In the genomic region with DNA sequence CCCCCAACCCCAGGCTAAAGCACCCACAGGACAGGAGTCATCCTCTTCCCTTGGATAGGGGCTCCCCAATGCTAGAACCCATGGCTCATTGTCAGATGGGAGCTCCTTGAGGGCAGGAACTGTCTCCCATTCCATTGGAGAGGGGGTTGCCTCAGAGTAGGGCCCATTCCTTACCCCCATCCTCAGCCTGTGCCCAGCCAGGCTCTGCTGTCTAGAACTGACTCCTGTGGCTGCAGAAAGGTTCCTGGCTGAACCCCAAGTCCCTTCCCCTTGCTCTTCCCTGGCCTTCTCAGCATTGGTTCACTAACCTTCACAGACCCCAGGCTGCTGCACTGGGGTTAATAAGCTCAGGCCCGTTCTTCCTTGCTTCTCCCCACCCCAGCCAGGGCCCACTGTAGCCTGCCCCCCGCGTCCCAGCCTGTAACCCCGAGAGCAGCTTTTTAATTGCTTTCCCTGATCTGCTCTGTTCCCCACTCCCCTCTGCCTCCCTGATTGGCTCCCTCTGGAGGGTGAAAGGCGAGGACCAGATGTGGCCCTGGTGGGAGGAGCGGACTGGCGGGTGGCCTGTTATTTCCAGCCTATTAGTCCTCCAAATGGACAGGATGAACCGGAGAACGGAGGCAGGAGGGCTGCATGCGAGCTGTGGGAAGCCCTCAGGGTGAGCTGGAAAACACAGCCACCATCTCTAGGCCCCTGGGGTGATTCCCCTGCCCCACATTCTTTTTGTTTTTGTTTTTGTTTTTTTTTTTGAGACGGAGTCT, we compare ENCODE assay signal across 14 cellular contexts. TPM values are rescaled to one million over a fixed set of nuclear protein-coding genes. Genes with fewer than 3 reads are reported as not detected.
DNase-seq lines count a peak whose midpoint lies in the region; TF ChIP-seq lines count a peak whose summit lies in the region.
"Had no signal": no experiment of that assay in that cellular context is flagged by ENCODE, and none has a peak within 500 bp of the region (broad histone marks: within the 10 kb centered on the region; RNA-seq: fewer than 3 reads in every experiment).

No MANE protein-coding gene starts in this region.

- H3K27me3 Mint-ChIP-seq in glutamatergic neuron (ENCODE audit: unreplicated experiment), result peaks cover 1% of the 10 kb centered on the region

- H3K27ac ChIP-seq in neuronal stem cell (replicated peaks; ENCODE audit: low read length) (peak overlapping the region; percentile 20), caudate nucleus (ENCODE audit: low read depth, low read length) (no peak overlapping the region), A673 (ENCODE audit: low read depth, low read length, poor library complexity, severe bottlenecking) (no peak overlapping the region)
- H3K27ac ChIP-seq: thyroid gland had no signal

- H2AK5ac ChIP-seq in neuronal stem cell (ENCODE audit: low read depth, low read length), result peak overlapping the region; percentile 92

- H3K4ac ChIP-seq in neuronal stem cell (ENCODE audit: low read length), result peak overlapping the region; percentile 59

- H3K27ac Mint-ChIP-seq in glutamatergic neuron (ENCODE audit: unreplicated experiment), result no peak overlapping the region
- H3K27ac Mint-ChIP-seq: activated naive CD4-positive, alpha-beta T cell treated with anti-CD3 and anti-CD28 coated beads, Interleukin-2, amount 50 U/mL, for 24 hours; dendritic cell treated with granulocyte-macrophage colony-stimulating factor and Interleukin-4, amounts not matched to agents 40 ng/mL and 50 ng/mL, for 4 days had no signal

- no peak overlapping the region for H4K91ac ChIP-seq in neuronal stem cell (ENCODE audit: low read depth, low read length, poor library complexity)

- no peaks in the 10 kb centered on the region for H3K9me3 ChIP-seq in neuronal stem cell (replicated peaks in 1 of 2; ENCODE audit: control insufficient read depth in 2 of 2, insufficient read depth in 1 of 2, low read depth in 1 of 2, low read length in 2 of 2)
- no peaks in the 10 kb centered on the region for H3K9me3 ChIP-seq in A673 (ENCODE audit: low read depth, low read length, poor library complexity, severe bottlenecking)
- H3K9me3 ChIP-seq: thyroid gland had no signal

- TF ChIP-seq CTCF in GM10248 (IDR thresholded peaks at IDR 0.05; ENCODE audit: control extremely low read depth, extremely low read depth, low read depth, missing control alignments) (no peak), glutamatergic neuron (IDR thresholded peaks at IDR 0.05; ENCODE audit: partially characterized antibody, unreplicated experiment) (no peak), A673 (conservative IDR thresholded peaks at IDR 0.05; ENCODE audit: low read depth, low read length) (no peak)

- CTCF ChIA-PET in GM10248 (lab: Yijun Ruan, JAX) (interaction anchor here (1.1 to 12.6 kb wide), 24 partner anchors 9 to 277 kb away, joined by 3 to 196 read pairs (median 8); a partner anchor contains a TSS), A673 (lab: Charles Lee) (interaction anchor here (0.5 to 1.5 kb wide), 2 partner anchors 12 to 99 kb away, joined by 3 to 7 read pairs; no protein-coding TSS in a partner anchor)

- peak overlapping the region; percentile 78 for H2AFZ ChIP-seq in neuronal stem cell (ENCODE audit: low read length)

- peaks cover 0 to 16% (median 0%) of the 10 kb centered on the region in 3 experiments for H3K27me3 ChIP-seq in neuronal stem cell (ENCODE audit: control insufficient read depth in 3 of 3, insufficient read depth in 3 of 3, low read depth in 1 of 3, low read length in 3 of 3)
- no peaks in the 10 kb centered on the region for H3K27me3 ChIP-seq in A673 (replicated peaks; ENCODE audit: insufficient read depth, low read depth, low read length, poor library complexity)
- H3K27me3 ChIP-seq: thyroid gland had no signal

- H2BK12ac ChIP-seq in neuronal stem cell (ENCODE audit: low read length), result peak overlapping the region; percentile 97

- H3K14ac ChIP-seq in neuronal stem cell (ENCODE audit: low read length), result peak overlapping the region; percentile 85

- H3K36me3 ChIP-seq in neuronal stem cell (replicated peaks in 1 of 2; ENCODE audit: control insufficient read depth in 2 of 2, insufficient read depth in 2 of 2, low read length in 2 of 2) (peaks cover 6 to 11% of the 10 kb centered on the region in 2 donors), A673 (ENCODE audit: insufficient read depth, low read length, poor library complexity, severe bottlenecking) (no peaks in the 10 kb centered on the region)
- H3K36me3 ChIP-seq: thyroid gland had no signal

- POLR2A ChIA-PET in GM10248 (lab: Yijun Ruan, JAX), result interaction anchor here (1.7 kb wide), 1 partner anchor 227 kb away, joined by 11 read pairs; a partner anchor contains a TSS
- POLR2A ChIA-PET in A673 (lab: Charles Lee; ENCODE audit: low non-redundant PET), result no interaction called here

- DNase-seq in GM10248 (ENCODE audit: extremely low spot score) (peak; percentile 17), NCI-H2227 (lab: John Stamatoyannopoulos, UW; ENCODE audit: unreplicated experiment) (peak; percentile 72), glutamatergic neuron (peak; percentile 48), neuronal stem cell (ENCODE audit: low spot score) (peak; percentile 33), caudate nucleus (lab: John Stamatoyannopoulos, UW) (no peak), NCI-H226 (no peak), A673 (ENCODE audit: low spot score) (no peak)
- DNase-seq: activated CD4-positive, alpha-beta T cell treated with anti-CD3 and anti-CD28 coated beads for 48 hours; foreskin melanocyte; NCI-H1092; thyroid gland had no signal

- H3K4me1 ChIP-seq in neuronal stem cell (ENCODE audit: control insufficient read depth in 2 of 2, insufficient read depth in 1 of 2, low read depth in 1 of 2, low read length in 2 of 2) (peaks cover 4 to 20% of the 10 kb centered on the region in 2 donors), A673 (ENCODE audit: insufficient read depth, low read length, poor library complexity, severe bottlenecking) (no peaks in the 10 kb centered on the region)

- H3K4me3 Mint-ChIP-seq in glutamatergic neuron (ENCODE audit: unreplicated experiment), result no peak overlapping the region
- H3K4me3 Mint-ChIP-seq: activated naive CD4-positive, alpha-beta T cell treated with anti-CD3 and anti-CD28 coated beads, Interleukin-2, amount 50 U/mL, for 24 hours; dendritic cell treated with granulocyte-macrophage colony-stimulating factor and Interleukin-4, amounts not matched to agents 40 ng/mL and 50 ng/mL, for 4 days had no signal

- no peak overlapping the region for H3K9ac ChIP-seq in neuronal stem cell (ENCODE audit: low read depth, low read length, poor library complexity)

- H3K4me3 ChIP-seq in neuronal stem cell (ENCODE audit: low read length in 2 of 2) (no peak overlapping the region), A673 (ENCODE audit: low read depth, low read length, poor library complexity, severe bottlenecking) (no peak overlapping the region)
- H3K4me3 ChIP-seq: thyroid gland had no signal

- peak overlapping the region; percentile 39 for H3K23ac ChIP-seq in neuronal stem cell (ENCODE audit: low read depth, low read length, poor library complexity)

- H3K36me3 Mint-ChIP-seq in glutamatergic neuron (ENCODE audit: unreplicated experiment), result no peaks in the 10 kb centered on the region
- H3K36me3 Mint-ChIP-seq: activated naive CD4-positive, alpha-beta T cell treated with anti-CD3 and anti-CD28 coated beads, Interleukin-2, amount 50 U/mL, for 24 hours had no signal

- H3K4me1 Mint-ChIP-seq in glutamatergic neuron (ENCODE audit: low read depth, unreplicated experiment), result peaks cover 5% of the 10 kb centered on the region
- H3K4me1 Mint-ChIP-seq: activated naive CD4-positive, alpha-beta T cell treated with anti-CD3 and anti-CD28 coated beads, Interleukin-2, amount 50 U/mL, for 24 hours had no signal

- no CpG with 5 or more reads among the region's 11 CpGs for WGBS in neuronal stem cell (ENCODE audit: extremely low coverage in 2 of 2, insufficient read length in 2 of 2, insufficient replicate concordance in 1 of 2), 2 donors

- peak overlapping the region; percentile 29 for H2BK5ac ChIP-seq in neuronal stem cell (ENCODE audit: low read length)

- peak overlapping the region; percentile 87 for H2BK15ac ChIP-seq in neuronal stem cell (ENCODE audit: low read length)

- intact Hi-C loops in A673 (cut with micrococcal nuclease; ENCODE audit: unreplicated experiment), result loop anchor here (2.0 kb wide), 1 partner anchor 99 kb away; no protein-coding TSS in a partner anchor

- BruUV-seq in A673 (replicated peaks; lab: Mats Ljungman, UMichigan), result no TSS peak

- H3K9me3 Mint-ChIP-seq in glutamatergic neuron (ENCODE audit: unreplicated experiment), result peaks cover 4% of the 10 kb centered on the region
- H3K9me3 Mint-ChIP-seq: activated naive CD4-positive, alpha-beta T cell treated with anti-CD3 and anti-CD28 coated beads, Interleukin-2, amount 50 U/mL, for 24 hours; dendritic cell treated with granulocyte-macrophage colony-stimulating factor and Interleukin-4, amounts not matched to agents 40 ng/mL and 50 ng/mL, for 4 days had no signal

- no peaks in the 10 kb centered on the region for H3K79me1 ChIP-seq in neuronal stem cell (ENCODE audit: low read depth, low read length)

- H4K8ac ChIP-seq in neuronal stem cell (ENCODE audit: low read depth, low read length), result no peak overlapping the region

- no peak overlapping the region for H3K4me2 ChIP-seq in neuronal stem cell (ENCODE audit: insufficient read depth, low read length, poor library complexity, severe bottlenecking)

- H2BK120ac ChIP-seq in neuronal stem cell (ENCODE audit: low read depth, low read length), result peak overlapping the region; percentile 6

- H3K18ac ChIP-seq in neuronal stem cell (ENCODE audit: low read length), result peak overlapping the region; percentile 96

RNA-seq across cellular contexts. Expression of a gene that starts 6.0 kb away (rescaled TPM):
- total RNA-seq in glutamatergic neuron (ENCODE audit: unreplicated experiment) (not detected), A673 (2021) (not detected in 2 replicates)
- 0.20 TPM for polyA plus RNA-seq in neuronal stem cell (2013, experiment 1 of 2)
- polyA plus RNA-seq in neuronal stem cell (2013, experiment 2 of 2), result 0.17 TPM
- polyA plus RNA-seq: neural cell had no signal

RNA-seq across cellular contexts. Expression of a gene that starts 22.1 kb away (rescaled TPM):
- total RNA-seq in glutamatergic neuron (ENCODE audit: unreplicated experiment) (102 TPM), A673 (2021) (133 and 144 TPM in 2 replicates)
- polyA plus RNA-seq in neuronal stem cell (2013, experiment 1 of 2), result 49.4 TPM
- 48.1 TPM for polyA plus RNA-seq in neuronal stem cell (2013, experiment 2 of 2)

RNA-seq across cellular contexts. Expression of a gene that starts 26.3 kb away (rescaled TPM):
- 7.4 TPM for total RNA-seq in glutamatergic neuron (ENCODE audit: unreplicated experiment)
- 32.8 TPM for polyA plus RNA-seq in neuronal stem cell (2013, experiment 1 of 2)
- 32.5 TPM for polyA plus RNA-seq in neuronal stem cell (2013, experiment 2 of 2)
- 49.4 and 54.3 TPM in 2 replicates for total RNA-seq in A673 (2021)

RNA-seq across cellular contexts. Expression of a gene that starts 46.8 kb away (rescaled TPM):
- total RNA-seq in glutamatergic neuron (ENCODE audit: unreplicated experiment) (14.6 TPM), A673 (2021) (8.6 and 10.8 TPM in 2 replicates)
- 8.7 TPM for polyA plus RNA-seq in neuronal stem cell (2013, experiment 1 of 2)
- 8.7 TPM for polyA plus RNA-seq in neuronal stem cell (2013, experiment 2 of 2)

Comparison
In these comparisons a context has a peak if more than half of its experiments do, and no peak if none do; other contexts are left out.
1. DNase-seq: peak in GM10248 (single experiment), NCI-H2227 (single experiment), glutamatergic neuron (single experiment) and neuronal stem cell (single experiment); none in caudate nucleus (0 of 61), NCI-H226 (single experiment) and A673 (single experiment).